Comparison of ENCODE assay signal across 1 cellular context in the genomic region with DNA sequence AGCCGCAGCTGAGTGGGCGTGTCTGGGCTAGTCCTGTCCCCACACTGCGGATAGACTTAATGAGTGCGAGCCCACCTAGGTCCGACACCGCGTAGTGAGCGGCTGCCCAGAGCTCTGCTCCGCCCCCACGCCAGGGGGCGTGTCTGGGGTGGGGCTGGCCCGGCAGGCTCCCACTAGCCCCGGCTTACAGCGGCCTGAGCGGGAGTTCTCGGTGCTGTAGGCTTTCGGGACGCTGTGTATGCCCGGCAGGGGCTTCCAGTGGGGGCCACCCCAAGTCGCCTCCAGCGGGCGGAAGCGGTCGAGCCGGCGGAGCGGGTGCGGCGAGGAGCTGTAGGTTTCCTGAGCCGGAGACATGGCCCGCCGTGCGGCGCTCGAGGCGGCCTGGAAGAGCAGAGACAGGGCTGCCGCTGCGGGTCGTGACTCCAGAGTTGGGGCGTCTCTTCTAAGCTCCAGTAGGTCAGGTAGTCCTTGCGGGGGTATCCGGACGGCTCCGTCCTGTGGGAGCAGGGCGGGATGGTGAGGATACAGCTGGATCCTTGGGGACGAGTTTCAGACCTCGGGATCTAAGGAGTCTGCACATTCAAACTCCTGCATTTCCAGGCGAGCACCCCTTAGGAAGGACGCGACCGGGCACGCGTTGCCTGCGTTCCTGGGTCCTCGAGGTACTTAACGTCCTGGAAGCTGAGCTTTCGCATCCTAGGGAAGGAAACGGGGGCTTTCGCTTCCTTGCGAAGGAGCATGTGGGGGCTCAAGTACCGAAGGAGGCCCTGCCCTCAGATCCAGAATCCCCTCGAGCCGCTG.
TF ChIP-seq lines count a peak whose summit lies in the region.

No MANE protein-coding gene starts in this region.

TF ChIP-seq in HEK293, 187 proteins besides CTCF, POLR2A, EP300 and RAD21 (continued from another document and continues in another):
- TF ChIP-seq ZNF776 (tag by site-specific recombination; IDR thresholded peaks at IDR 0.05; ENCODE audit: borderline replicate concordance) (no peak), ZBTB48 (tag by site-specific recombination; IDR thresholded peaks at IDR 0.05) (no peak), INSM2 (tag by site-specific recombination; IDR thresholded peaks at IDR 0.05) (no peak), ZNF785 (tag by site-specific recombination; IDR thresholded peaks at IDR 0.05) (no peak), PRDM2 (tag by site-specific recombination; IDR thresholded peaks at IDR 0.05; ENCODE audit: borderline replicate concordance) (no peak), ZBTB21 (tag by site-specific recombination; IDR thresholded peaks at IDR 0.05) (no peak), REPIN1 (tag by site-specific recombination; IDR thresholded peaks at IDR 0.05; ENCODE audit: low read depth) (no peak), ZNF280C (tag by site-specific recombination; IDR thresholded peaks at IDR 0.05) (no peak), ZNF660 (tag by site-specific recombination; IDR thresholded peaks at IDR 0.05) (no peak), ZNF311 (tag by site-specific recombination; IDR thresholded peaks at IDR 0.05; ENCODE audit: borderline replicate concordance) (no peak), SCRT1 (tag by site-specific recombination; IDR thresholded peaks at IDR 0.05; ENCODE audit: borderline replicate concordance) (no peak), ZNF629 (tag by site-specific recombination; IDR thresholded peaks at IDR 0.05) (no peak), ZNF544 (tag by site-specific recombination; IDR thresholded peaks at IDR 0.05) (no peak), ZNF184 (tag by site-specific recombination; IDR thresholded peaks at IDR 0.05) (no peak), ZNF596 (tag by site-specific recombination; IDR thresholded peaks at IDR 0.05) (no peak), OSR2 (tag by site-specific recombination; IDR thresholded peaks at IDR 0.05) (no peak), ZNF433 (tag by site-specific recombination; IDR thresholded peaks at IDR 0.05; ENCODE audit: low read depth) (no peak), ZFP41 (tag by site-specific recombination; IDR thresholded peaks at IDR 0.05; ENCODE audit: borderline replicate concordance) (no peak), HOXA7 (CRISPR knock-in tag; IDR thresholded peaks at IDR 0.05; ENCODE audit: borderline replicate concordance) (no peak), ZBTB6 (tag by site-specific recombination; IDR thresholded peaks at IDR 0.05) (peak; percentile 73), GLIS1 (tag by site-specific recombination; IDR thresholded peaks at IDR 0.05) (peak; percentile 83), ZBTB17 (tag by site-specific recombination; IDR thresholded peaks at IDR 0.05) (peak; percentile 51), SP2 (tag by site-specific recombination; IDR thresholded peaks at IDR 0.05) (peak; percentile 84), ZNF768 (tag by site-specific recombination; IDR thresholded peaks at IDR 0.05) (no peak), ZNF561 (tag by site-specific recombination; IDR thresholded peaks at IDR 0.05; ENCODE audit: borderline replicate concordance) (peak; percentile 22; the same call in 1 of the 2 replicates)
- TF ChIP-seq, protein P1, sequence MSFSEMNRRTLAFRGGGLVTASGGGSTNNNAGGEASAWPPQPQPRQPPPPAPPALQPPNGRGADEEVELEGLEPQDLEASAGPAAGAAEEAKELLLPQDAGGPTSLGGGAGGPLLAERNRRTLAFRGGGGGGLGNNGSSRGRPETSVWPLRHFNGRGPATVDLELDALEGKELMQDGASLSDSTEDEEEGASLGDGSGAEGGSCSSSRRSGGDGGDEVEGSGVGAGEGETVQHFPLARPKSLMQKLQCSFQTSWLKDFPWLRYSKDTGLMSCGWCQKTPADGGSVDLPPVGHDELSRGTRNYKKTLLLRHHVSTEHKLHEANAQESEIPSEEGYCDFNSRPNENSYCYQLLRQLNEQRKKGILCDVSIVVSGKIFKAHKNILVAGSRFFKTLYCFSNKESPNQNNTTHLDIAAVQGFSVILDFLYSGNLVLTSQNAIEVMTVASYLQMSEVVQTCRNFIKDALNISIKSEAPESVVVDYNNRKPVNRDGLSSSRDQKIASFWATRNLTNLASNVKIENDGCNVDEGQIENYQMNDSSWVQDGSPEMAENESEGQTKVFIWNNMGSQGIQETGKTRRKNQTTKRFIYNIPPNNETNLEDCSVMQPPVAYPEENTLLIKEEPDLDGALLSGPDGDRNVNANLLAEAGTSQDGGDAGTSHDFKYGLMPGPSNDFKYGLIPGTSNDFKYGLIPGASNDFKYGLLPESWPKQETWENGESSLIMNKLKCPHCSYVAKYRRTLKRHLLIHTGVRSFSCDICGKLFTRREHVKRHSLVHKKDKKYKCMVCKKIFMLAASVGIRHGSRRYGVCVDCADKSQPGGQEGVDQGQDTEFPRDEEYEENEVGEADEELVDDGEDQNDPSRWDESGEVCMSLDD (tag by site-specific recombination; IDR thresholded peaks at IDR 0.05) = no peak
- TF ChIP-seq, protein P2, sequence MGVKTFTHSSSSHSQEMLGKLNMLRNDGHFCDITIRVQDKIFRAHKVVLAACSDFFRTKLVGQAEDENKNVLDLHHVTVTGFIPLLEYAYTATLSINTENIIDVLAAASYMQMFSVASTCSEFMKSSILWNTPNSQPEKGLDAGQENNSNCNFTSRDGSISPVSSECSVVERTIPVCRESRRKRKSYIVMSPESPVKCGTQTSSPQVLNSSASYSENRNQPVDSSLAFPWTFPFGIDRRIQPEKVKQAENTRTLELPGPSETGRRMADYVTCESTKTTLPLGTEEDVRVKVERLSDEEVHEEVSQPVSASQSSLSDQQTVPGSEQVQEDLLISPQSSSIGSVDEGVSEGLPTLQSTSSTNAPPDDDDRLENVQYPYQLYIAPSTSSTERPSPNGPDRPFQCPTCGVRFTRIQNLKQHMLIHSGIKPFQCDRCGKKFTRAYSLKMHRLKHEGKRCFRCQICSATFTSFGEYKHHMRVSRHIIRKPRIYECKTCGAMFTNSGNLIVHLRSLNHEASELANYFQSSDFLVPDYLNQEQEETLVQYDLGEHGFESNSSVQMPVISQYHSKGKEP (tag by site-specific recombination; IDR thresholded peaks at IDR 0.05) = no peak
- TF ChIP-seq, protein P3, sequence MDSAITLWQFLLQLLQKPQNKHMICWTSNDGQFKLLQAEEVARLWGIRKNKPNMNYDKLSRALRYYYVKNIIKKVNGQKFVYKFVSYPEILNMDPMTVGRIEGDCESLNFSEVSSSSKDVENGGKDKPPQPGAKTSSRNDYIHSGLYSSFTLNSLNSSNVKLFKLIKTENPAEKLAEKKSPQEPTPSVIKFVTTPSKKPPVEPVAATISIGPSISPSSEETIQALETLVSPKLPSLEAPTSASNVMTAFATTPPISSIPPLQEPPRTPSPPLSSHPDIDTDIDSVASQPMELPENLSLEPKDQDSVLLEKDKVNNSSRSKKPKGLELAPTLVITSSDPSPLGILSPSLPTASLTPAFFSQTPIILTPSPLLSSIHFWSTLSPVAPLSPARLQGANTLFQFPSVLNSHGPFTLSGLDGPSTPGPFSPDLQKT (IDR thresholded peaks at IDR 0.05; ENCODE audit: borderline replicate concordance, low read depth, low read length) = no peak
- TF ChIP-seq, protein P4, sequence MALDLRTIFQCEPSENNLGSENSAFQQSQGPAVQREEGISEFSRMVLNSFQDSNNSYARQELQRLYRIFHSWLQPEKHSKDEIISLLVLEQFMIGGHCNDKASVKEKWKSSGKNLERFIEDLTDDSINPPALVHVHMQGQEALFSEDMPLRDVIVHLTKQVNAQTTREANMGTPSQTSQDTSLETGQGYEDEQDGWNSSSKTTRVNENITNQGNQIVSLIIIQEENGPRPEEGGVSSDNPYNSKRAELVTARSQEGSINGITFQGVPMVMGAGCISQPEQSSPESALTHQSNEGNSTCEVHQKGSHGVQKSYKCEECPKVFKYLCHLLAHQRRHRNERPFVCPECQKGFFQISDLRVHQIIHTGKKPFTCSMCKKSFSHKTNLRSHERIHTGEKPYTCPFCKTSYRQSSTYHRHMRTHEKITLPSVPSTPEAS (tag by site-specific recombination; IDR thresholded peaks at IDR 0.05) = no peak
- TF ChIP-seq, protein P5, sequence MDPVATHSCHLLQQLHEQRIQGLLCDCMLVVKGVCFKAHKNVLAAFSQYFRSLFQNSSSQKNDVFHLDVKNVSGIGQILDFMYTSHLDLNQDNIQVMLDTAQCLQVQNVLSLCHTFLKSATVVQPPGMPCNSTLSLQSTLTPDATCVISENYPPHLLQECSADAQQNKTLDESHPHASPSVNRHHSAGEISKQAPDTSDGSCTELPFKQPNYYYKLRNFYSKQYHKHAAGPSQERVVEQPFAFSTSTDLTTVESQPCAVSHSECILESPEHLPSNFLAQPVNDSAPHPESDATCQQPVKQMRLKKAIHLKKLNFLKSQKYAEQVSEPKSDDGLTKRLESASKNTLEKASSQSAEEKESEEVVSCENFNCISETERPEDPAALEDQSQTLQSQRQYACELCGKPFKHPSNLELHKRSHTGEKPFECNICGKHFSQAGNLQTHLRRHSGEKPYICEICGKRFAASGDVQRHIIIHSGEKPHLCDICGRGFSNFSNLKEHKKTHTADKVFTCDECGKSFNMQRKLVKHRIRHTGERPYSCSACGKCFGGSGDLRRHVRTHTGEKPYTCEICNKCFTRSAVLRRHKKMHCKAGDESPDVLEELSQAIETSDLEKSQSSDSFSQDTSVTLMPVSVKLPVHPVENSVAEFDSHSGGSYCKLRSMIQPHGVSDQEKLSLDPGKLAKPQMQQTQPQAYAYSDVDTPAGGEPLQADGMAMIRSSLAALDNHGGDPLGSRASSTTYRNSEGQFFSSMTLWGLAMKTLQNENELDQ (tag by site-specific recombination; IDR thresholded peaks at IDR 0.05; ENCODE audit: low read depth) = no peak
